Comparison of ENCODE assay signal across 5 cellular contexts in genomic region chrY:24610614-24611013, GRCh38. TPM values are rescaled to one million over a fixed set of nuclear protein-coding genes. Genes with fewer than 3 reads are reported as not detected.
"Had no signal": no experiment of that assay in that cellular context is flagged by ENCODE, and none has a peak within 500 bp of the region (broad histone marks: within the 10 kb centered on the region; RNA-seq: fewer than 3 reads in every experiment).

No MANE protein-coding gene starts in this region.

RNA-seq across cellular contexts. Expression of gene BPY2B, which starts 7.2 kb away (rescaled TPM):
- total RNA-seq: HepG2, HT-29, HT1080, IMR-90, K562 had no signal
